In the genomic region with DNA sequence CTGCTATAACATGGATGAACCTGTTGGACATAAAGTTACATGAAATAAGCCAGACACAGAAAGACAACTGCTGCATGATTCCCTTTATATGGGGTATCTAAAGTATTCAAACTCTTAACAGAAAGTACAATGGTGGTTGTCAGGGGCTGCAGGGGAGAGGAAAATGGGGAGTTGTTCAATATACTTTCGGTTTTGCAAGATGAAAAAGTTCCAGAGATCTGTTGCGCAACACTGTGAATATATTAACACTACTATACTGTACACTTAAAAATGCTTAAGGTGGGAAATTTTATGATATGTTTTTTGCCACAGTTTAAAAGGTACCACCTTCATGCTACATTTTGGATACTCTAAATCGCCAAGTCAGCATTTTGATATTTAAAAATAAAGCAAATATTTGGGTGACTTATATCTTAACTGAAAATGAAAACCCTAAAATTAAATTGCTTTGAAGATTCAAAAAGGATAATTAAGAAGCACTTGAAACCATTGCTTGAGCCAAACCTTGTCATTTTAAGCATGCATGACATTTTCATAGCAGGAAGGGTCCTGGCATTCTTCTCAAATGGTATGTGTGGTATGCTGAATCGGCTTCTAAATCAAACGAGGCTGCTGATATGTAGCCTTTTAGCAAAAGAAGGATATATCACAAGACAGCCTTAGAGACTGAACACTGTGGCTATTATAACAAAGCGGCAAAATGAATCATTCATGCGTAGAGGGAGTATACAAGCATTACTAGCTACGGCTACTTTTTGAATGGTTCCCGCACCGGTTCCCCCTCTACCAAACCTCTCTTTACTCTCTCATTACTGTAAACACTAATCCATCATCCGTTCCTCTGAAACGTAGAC, we compare ENCODE assay signal across 10 cellular contexts.
DNase-seq lines count a peak whose midpoint lies in the region; TF ChIP-seq lines count a peak whose summit lies in the region.
"Had no signal": no experiment of that assay in that cellular context is flagged by ENCODE, and none has a peak within 500 bp of the region (broad histone marks: within the 10 kb centered on the region; RNA-seq: fewer than 3 reads in every experiment).

No MANE protein-coding gene starts in this region.

- H3K36me3 ChIP-seq in thyroid gland, result no peaks in the 10 kb centered on the region

- TF ChIP-seq POLR2A in thyroid gland (IDR thresholded peaks at IDR 0.05), result no peak

- H3K4me3 Mint-ChIP-seq in activated T-cell treated with anti-CD3 and anti-CD28 coated beads, Interleukin-2, amount 50 U/mL, for 24 hours, result peak overlapping the region; percentile 64
- H3K4me3 Mint-ChIP-seq in activated CD4-positive, alpha-beta memory T cell treated with anti-CD3 and anti-CD28 coated beads for 36 hours, result peak overlapping the region; percentile 64

- intact Hi-C loops in activated CD4-positive, alpha-beta memory T cell treated with anti-CD3 and anti-CD28 coated beads for 36 hours (cut with micrococcal nuclease), result loop anchor here (1.0 to 5.0 kb wide), 5 partner anchors 17 to 570 kb away; no protein-coding TSS in a partner anchor
- intact Hi-C loops in thyroid gland (cut with DNase I), result no loop called here

- peaks cover 0 to 5% of the 10 kb centered on the region in 2 donors for H3K4me1 ChIP-seq in thyroid gland

- WGBS in thyroid gland, 2 donors, result 27% methylated on average over 12 of the region's 12 CpGs

- peaks cover 33% of the 10 kb centered on the region for H3K27me3 Mint-ChIP-seq in activated T-cell treated with anti-CD3 and anti-CD28 coated beads, Interleukin-2, amount 50 U/mL, for 24 hours
- no peaks in the 10 kb centered on the region for H3K27me3 Mint-ChIP-seq in activated CD4-positive, alpha-beta memory T cell treated with anti-CD3 and anti-CD28 coated beads for 36 hours

- no peak overlapping the region for H3K4me3 ChIP-seq in thyroid gland (replicated peaks in 1 of 3)
- H3K4me3 ChIP-seq: HAP-1 had no signal

- no peak for TF ChIP-seq CTCF in thyroid gland (IDR thresholded peaks at IDR 0.05)

- no peaks in the 10 kb centered on the region for H3K27me3 ChIP-seq in thyroid gland

- peak overlapping the region; percentile 39 to 65 (median 61) for H3K27ac ChIP-seq in thyroid gland
- H3K27ac ChIP-seq: C4-2B had no signal

- CTCF ChIA-PET in activated CD4-positive, alpha-beta memory T cell treated with anti-CD3 and anti-CD28 coated beads for 36 hours (lab: Charles Lee), result interaction anchor here (0.8 to 1.4 kb wide), 3 partner anchors 23 to 640 kb away, joined by 3 to 4 read pairs (median 3); no protein-coding TSS in a partner anchor

- POLR2A ChIA-PET in activated CD4-positive, alpha-beta memory T cell treated with anti-CD3 and anti-CD28 coated beads for 36 hours (lab: Charles Lee), result interaction anchor here (0.6 to 2.7 kb wide), 10 partner anchors 10 to 48 kb away, joined by 3 to 18 read pairs (median 4); no protein-coding TSS in a partner anchor

- DNase-seq in activated T-cell treated with anti-CD3 and anti-CD28 coated beads, Interleukin-2, amount 50 U/mL, for 24 hours, result no peak
- no peak for DNase-seq in activated T-cell treated with anti-CD3 and anti-CD28 coated beads for 4 hours
- DNase-seq in activated CD4-positive, alpha-beta memory T cell treated with anti-CD3 and anti-CD28 coated beads for 36 hours, result peak; percentile 47
- DNase-seq in foreskin melanocyte, result peak; percentile 83
- DNase-seq in thyroid gland, result no peak
- DNase-seq in amygdala (lab: John Stamatoyannopoulos, UW), result no peak
- DNase-seq in activated effector memory CD4-positive, alpha-beta T cell treated with anti-CD3 and anti-CD28 coated beads, Interleukin-2, amount 50 U/mL, for 16 hours, result no peak
- DNase-seq in superior temporal gyrus (ENCODE audit: extremely low spot score), result no peak

- H3K4me1 Mint-ChIP-seq in activated T-cell treated with anti-CD3 and anti-CD28 coated beads, Interleukin-2, amount 50 U/mL, for 24 hours (ENCODE audit: low read depth), result peaks cover 91% of the 10 kb centered on the region
- peaks cover 86% of the 10 kb centered on the region for H3K4me1 Mint-ChIP-seq in activated CD4-positive, alpha-beta memory T cell treated with anti-CD3 and anti-CD28 coated beads for 36 hours (ENCODE audit: low read depth)

- no peaks in the 10 kb centered on the region for H3K9me3 Mint-ChIP-seq in activated T-cell treated with anti-CD3 and anti-CD28 coated beads, Interleukin-2, amount 50 U/mL, for 24 hours
- no peaks in the 10 kb centered on the region for H3K9me3 Mint-ChIP-seq in activated CD4-positive, alpha-beta memory T cell treated with anti-CD3 and anti-CD28 coated beads for 36 hours

- no peaks in the 10 kb centered on the region for H3K9me3 ChIP-seq in thyroid gland
- H3K9me3 ChIP-seq: HAP-1 had no signal

- peak overlapping the region; percentile 98 for H3K27ac Mint-ChIP-seq in activated T-cell treated with anti-CD3 and anti-CD28 coated beads, Interleukin-2, amount 50 U/mL, for 24 hours
- H3K27ac Mint-ChIP-seq in activated CD4-positive, alpha-beta memory T cell treated with anti-CD3 and anti-CD28 coated beads for 36 hours, result peak overlapping the region; percentile 95

- H3K36me3 Mint-ChIP-seq in activated T-cell treated with anti-CD3 and anti-CD28 coated beads, Interleukin-2, amount 50 U/mL, for 24 hours (ENCODE audit: low read depth), result peaks cover 85% of the 10 kb centered on the region
- peaks cover 34% of the 10 kb centered on the region for H3K36me3 Mint-ChIP-seq in activated CD4-positive, alpha-beta memory T cell treated with anti-CD3 and anti-CD28 coated beads for 36 hours

Comparison
In these comparisons a context has a peak if more than half of its experiments do, and no peak if none do; other contexts are left out.
1. DNase-seq: peak in activated CD4-positive, alpha-beta memory T cell treated with anti-CD3 and anti-CD28 coated beads for 36 hours (single experiment) and foreskin melanocyte (single experiment); none in activated T-cell treated with anti-CD3 and anti-CD28 coated beads, Interleukin-2, amount 50 U/mL, for 24 hours (single experiment), activated T-cell treated with anti-CD3 and anti-CD28 coated beads for 4 hours (single experiment), thyroid gland (0 of 2), amygdala (0 of 56), activated effector memory CD4-positive, alpha-beta T cell treated with anti-CD3 and anti-CD28 coated beads, Interleukin-2, amount 50 U/mL, for 16 hours (single experiment) and superior temporal gyrus (single experiment).